12 cellular contexts compared by ENCODE assay signal in the genomic region with DNA sequence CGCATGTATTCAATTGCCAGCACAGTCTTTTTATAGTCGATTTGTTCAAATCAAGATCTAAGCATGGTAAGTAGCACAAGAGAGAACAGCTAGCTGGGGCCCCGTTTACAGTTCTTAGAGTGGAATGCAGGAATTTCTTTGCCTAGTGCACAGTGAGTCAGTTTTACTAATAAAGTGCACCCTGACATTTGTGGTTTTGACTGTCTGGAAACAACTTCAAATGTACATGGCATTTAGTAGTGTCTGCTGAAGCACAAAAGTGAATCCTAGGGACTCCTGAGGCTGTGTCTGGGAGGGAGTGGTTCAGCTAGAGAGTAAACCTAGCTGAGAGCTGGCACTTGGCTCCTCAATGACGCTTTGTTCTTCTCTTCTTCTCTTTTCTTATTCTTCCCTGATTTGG.
DNase-seq lines count a peak whose midpoint lies in the region; TF ChIP-seq lines count a peak whose summit lies in the region.
"Had no signal": no experiment of that assay in that cellular context is flagged by ENCODE, and none has a peak within 500 bp of the region (broad histone marks: within the 10 kb centered on the region; RNA-seq: fewer than 3 reads in every experiment).

No MANE protein-coding gene starts in this region.

- no peak overlapping the region for H3K27ac Mint-ChIP-seq in activated naive CD4-positive, alpha-beta T cell treated with anti-CD3 and anti-CD28 coated beads for 36 hours
- peak overlapping the region; percentile 24 for H3K27ac Mint-ChIP-seq in activated T-helper 2 cell treated with anti-CD3 and anti-CD28 coated beads, Interferon-gamma antibody, Interleukin-2, Interleukin-4, amounts not matched to agents 10 μg/mL and 5 μg/mL and 100 μg/mL, durations not matched to agents 14 hours and 24 hours and 36 hours
- H3K27ac Mint-ChIP-seq in stimulated activated naive CD8-positive, alpha-beta T cell treated with anti-CD3 and anti-CD28 coated beads, Interleukin-15, Interleukin-2, amounts not matched to agents 100 ng/mL and 50 ng/mL, for 24 hours, result peak overlapping the region; percentile 58
- H3K27ac Mint-ChIP-seq: CD14-positive monocyte had no signal

- H3K4me1 Mint-ChIP-seq in activated naive CD4-positive, alpha-beta T cell treated with anti-CD3 and anti-CD28 coated beads for 36 hours (ENCODE audit: low read depth), result peaks cover 8% of the 10 kb centered on the region
- H3K4me1 Mint-ChIP-seq in activated T-helper 2 cell treated with anti-CD3 and anti-CD28 coated beads, Interferon-gamma antibody, Interleukin-2, Interleukin-4, amounts not matched to agents 10 μg/mL and 5 μg/mL and 100 μg/mL, durations not matched to agents 14 hours and 24 hours and 36 hours (ENCODE audit: low read depth), result peaks cover 13% of the 10 kb centered on the region
- peaks cover 15% of the 10 kb centered on the region for H3K4me1 Mint-ChIP-seq in stimulated activated naive CD8-positive, alpha-beta T cell treated with anti-CD3 and anti-CD28 coated beads, Interleukin-15, Interleukin-2, amounts not matched to agents 100 ng/mL and 50 ng/mL, for 24 hours (ENCODE audit: low read depth)

- H3K27me3 ChIP-seq in BE2C, result no peaks in the 10 kb centered on the region

- peaks cover 12% of the 10 kb centered on the region for H3K4me1 ChIP-seq in BE2C

- intact Hi-C loops in activated naive CD4-positive, alpha-beta T cell treated with anti-CD3 and anti-CD28 coated beads for 36 hours (cut with micrococcal nuclease), result no loop called here
- intact Hi-C loops in activated T-helper 2 cell treated with anti-CD3 and anti-CD28 coated beads, Interferon-gamma antibody, Interleukin-2, Interleukin-4, amounts not matched to agents 10 μg/mL and 5 μg/mL and 100 μg/mL, durations not matched to agents 14 hours and 24 hours and 36 hours (cut with micrococcal nuclease), result loop anchor here (2.0 kb wide), 1 partner anchor 24 kb away; no protein-coding TSS in a partner anchor

- H3K27me3 Mint-ChIP-seq in activated naive CD4-positive, alpha-beta T cell treated with anti-CD3 and anti-CD28 coated beads for 36 hours (ENCODE audit: low read depth), result peaks cover 7% of the 10 kb centered on the region
- peaks cover 4% of the 10 kb centered on the region for H3K27me3 Mint-ChIP-seq in activated T-helper 2 cell treated with anti-CD3 and anti-CD28 coated beads, Interferon-gamma antibody, Interleukin-2, Interleukin-4, amounts not matched to agents 10 μg/mL and 5 μg/mL and 100 μg/mL, durations not matched to agents 14 hours and 24 hours and 36 hours (ENCODE audit: low read depth)
- H3K27me3 Mint-ChIP-seq in stimulated activated naive CD8-positive, alpha-beta T cell treated with anti-CD3 and anti-CD28 coated beads, Interleukin-15, Interleukin-2, amounts not matched to agents 100 ng/mL and 50 ng/mL, for 24 hours, result peaks cover 7% of the 10 kb centered on the region

- no peaks in the 10 kb centered on the region for H3K36me3 ChIP-seq in BE2C

- H3K36me3 Mint-ChIP-seq in activated naive CD4-positive, alpha-beta T cell treated with anti-CD3 and anti-CD28 coated beads for 36 hours (ENCODE audit: low read depth), result no peaks in the 10 kb centered on the region
- H3K36me3 Mint-ChIP-seq in activated T-helper 2 cell treated with anti-CD3 and anti-CD28 coated beads, Interferon-gamma antibody, Interleukin-2, Interleukin-4, amounts not matched to agents 10 μg/mL and 5 μg/mL and 100 μg/mL, durations not matched to agents 14 hours and 24 hours and 36 hours (ENCODE audit: low read depth), result no peaks in the 10 kb centered on the region
- no peaks in the 10 kb centered on the region for H3K36me3 Mint-ChIP-seq in stimulated activated naive CD8-positive, alpha-beta T cell treated with anti-CD3 and anti-CD28 coated beads, Interleukin-15, Interleukin-2, amounts not matched to agents 100 ng/mL and 50 ng/mL, for 24 hours (ENCODE audit: low read depth)
- H3K36me3 Mint-ChIP-seq: CD14-positive monocyte had no signal

- H3K9me3 ChIP-seq in BE2C, result no peaks in the 10 kb centered on the region

- no peak overlapping the region for H3K4me3 ChIP-seq in BE2C (ENCODE audit: low read depth, low read length)

- DNase-seq in activated naive CD4-positive, alpha-beta T cell treated with anti-CD3 and anti-CD28 coated beads for 36 hours, result peak; percentile 26
- no peak for DNase-seq in activated naive CD4-positive, alpha-beta T cell (lab: John Stamatoyannopoulos, UW)
- DNase-seq in activated T-helper 2 cell treated with anti-CD3 and anti-CD28 coated beads, Interferon-gamma antibody, Interleukin-2, Interleukin-4, amounts not matched to agents 10 μg/mL and 5 μg/mL and 100 μg/mL, durations not matched to agents 14 hours and 24 hours and 36 hours (ENCODE audit: low spot score), result no peak
- DNase-seq in fibroblast of the conjunctiva (ENCODE audit: low read depth), result peak; percentile 57
- no peak for DNase-seq in BE2C
- no peak for DNase-seq in stimulated activated CD4-positive, alpha-beta T cell treated with anti-CD3 and anti-CD28 coated beads, Interleukin-2, amount 100 ng/mL, for 48 hours
- DNase-seq in mesenteric fat pad (ENCODE audit: low spot score), result no peak
- DNase-seq: kidney, NCI-H2081 treated with DMSO at 0.1 percent for 48 hours, small intestine had no signal

- TF ChIP-seq CTCF in BE2C (IDR thresholded peaks at IDR 0.05; ENCODE audit: low read depth, low read length), result no peak

- no peak overlapping the region for H3K4me3 Mint-ChIP-seq in activated naive CD4-positive, alpha-beta T cell treated with anti-CD3 and anti-CD28 coated beads for 36 hours
- no peak overlapping the region for H3K4me3 Mint-ChIP-seq in activated T-helper 2 cell treated with anti-CD3 and anti-CD28 coated beads, Interferon-gamma antibody, Interleukin-2, Interleukin-4, amounts not matched to agents 10 μg/mL and 5 μg/mL and 100 μg/mL, durations not matched to agents 14 hours and 24 hours and 36 hours (ENCODE audit: low read depth)
- H3K4me3 Mint-ChIP-seq in stimulated activated naive CD8-positive, alpha-beta T cell treated with anti-CD3 and anti-CD28 coated beads, Interleukin-15, Interleukin-2, amounts not matched to agents 100 ng/mL and 50 ng/mL, for 24 hours, result no peak overlapping the region
- H3K4me3 Mint-ChIP-seq: CD14-positive monocyte had no signal

- CTCF ChIA-PET in activated naive CD4-positive, alpha-beta T cell treated with anti-CD3 and anti-CD28 coated beads for 36 hours (lab: Charles Lee), result interaction anchor here (0.7 kb wide), 1 partner anchor 15 kb away, joined by 4 read pairs; no protein-coding TSS in a partner anchor

- H3K9me3 Mint-ChIP-seq in activated naive CD4-positive, alpha-beta T cell treated with anti-CD3 and anti-CD28 coated beads for 36 hours, result no peaks in the 10 kb centered on the region
- no peaks in the 10 kb centered on the region for H3K9me3 Mint-ChIP-seq in activated T-helper 2 cell treated with anti-CD3 and anti-CD28 coated beads, Interferon-gamma antibody, Interleukin-2, Interleukin-4, amounts not matched to agents 10 μg/mL and 5 μg/mL and 100 μg/mL, durations not matched to agents 14 hours and 24 hours and 36 hours
- no peaks in the 10 kb centered on the region for H3K9me3 Mint-ChIP-seq in stimulated activated naive CD8-positive, alpha-beta T cell treated with anti-CD3 and anti-CD28 coated beads, Interleukin-15, Interleukin-2, amounts not matched to agents 100 ng/mL and 50 ng/mL, for 24 hours

Comparison
In these comparisons a context has a peak if more than half of its experiments do, and no peak if none do; other contexts are left out.
1. DNase-seq: peak in activated naive CD4-positive, alpha-beta T cell treated with anti-CD3 and anti-CD28 coated beads for 36 hours (single experiment) and fibroblast of the conjunctiva (single experiment); none in activated naive CD4-positive, alpha-beta T cell (0 of 4), activated T-helper 2 cell treated with anti-CD3 and anti-CD28 coated beads, Interferon-gamma antibody, Interleukin-2, Interleukin-4, amounts not matched to agents 10 μg/mL and 5 μg/mL and 100 μg/mL, durations not matched to agents 14 hours and 24 hours and 36 hours (single experiment), BE2C (single experiment), stimulated activated CD4-positive, alpha-beta T cell treated with anti-CD3 and anti-CD28 coated beads, Interleukin-2, amount 100 ng/mL, for 48 hours (0 of 2) and mesenteric fat pad (single experiment).